ENCODE assay signal across 10 cellular contexts in genomic region chr3:11603628-11604027, GRCh38. TPM values are rescaled to one million over a fixed set of nuclear protein-coding genes. Genes with fewer than 3 reads are reported as not detected.
A peak's percentile ranks its signal among the peaks of the same experiment; 100 is the strongest.
DNase-seq lines count a peak whose midpoint lies in the region; TF ChIP-seq lines count a peak whose summit lies in the region.
"Had no signal": no experiment of that assay in that cellular context is flagged by ENCODE, and none has a peak within 500 bp of the region (broad histone marks: within the 10 kb centered on the region; RNA-seq: fewer than 3 reads in every experiment).

No MANE protein-coding gene starts in this region.

- no peaks in the 10 kb centered on the region for H3K9me3 Mint-ChIP-seq in IgD-negative memory B cell
- H3K9me3 Mint-ChIP-seq: activated CD4-positive, alpha-beta memory T cell treated with anti-CD3 and anti-CD28 coated beads for 36 hours had no signal

- H3K9me3 ChIP-seq in subcutaneous abdominal adipose tissue (ENCODE audit: control insufficient read depth in 5 of 5, low read length in 5 of 5) (no peaks in the 10 kb centered on the region), MM.1S (replicated peaks; ENCODE audit: insufficient read depth, low read length) (no peaks in the 10 kb centered on the region)

- peaks cover 6% of the 10 kb centered on the region for H3K36me3 Mint-ChIP-seq in IgD-negative memory B cell

- in situ Hi-C loops in brain microvascular endothelial cell (cut with HindIII; ENCODE audit: low pct_ligation_motif_present, low sequenced_read_pairs), result no loop called here

- no peak overlapping the region for H3K4me2 ChIP-seq in MM.1S (ENCODE audit: low read depth, low read length)

- H3K4me3 Mint-ChIP-seq in IgD-negative memory B cell, result peak overlapping the region in 3 of 4 donors; percentile 51 to 94 (median 69)
- H3K4me3 Mint-ChIP-seq: activated CD4-positive, alpha-beta memory T cell treated with anti-CD3 and anti-CD28 coated beads for 36 hours had no signal

- peaks cover 19 to 62% (median 46%) of the 10 kb centered on the region in 3 donors for H3K4me1 Mint-ChIP-seq in IgD-negative memory B cell

- TF ChIP-seq CTCF in brain microvascular endothelial cell (IDR thresholded peaks at IDR 0.05; ENCODE audit: low read depth, low read length, missing control alignments) (no peak), MM.1S (IDR thresholded peaks at IDR 0.05; ENCODE audit: low read length) (no peak)

- peaks cover 16% of the 10 kb centered on the region for H3K36me3 ChIP-seq in brain microvascular endothelial cell (replicated peaks)
- peaks cover 0 to 13% (median 0%) of the 10 kb centered on the region in 5 donors for H3K36me3 ChIP-seq in subcutaneous abdominal adipose tissue (ENCODE audit: control insufficient read depth in 5 of 5, insufficient read depth in 5 of 5, low read length in 5 of 5)
- H3K36me3 ChIP-seq in MM.1S (replicated peaks; ENCODE audit: insufficient read depth, low read length), result no peaks in the 10 kb centered on the region; the same call in 1 of the 2 replicates

- peaks cover 19 to 59% (median 38%) of the 10 kb centered on the region in 5 donors for H3K4me1 ChIP-seq in subcutaneous abdominal adipose tissue (ENCODE audit: control insufficient read depth in 5 of 5, insufficient read depth in 5 of 5, low read length in 5 of 5)
- no peaks in the 10 kb centered on the region for H3K4me1 ChIP-seq in MM.1S (ENCODE audit: low read length)

- no peaks in the 10 kb centered on the region for H4K20me1 ChIP-seq in MM.1S (ENCODE audit: insufficient read depth, low read length)

- peak; percentile 97 for DNase-seq in brain microvascular endothelial cell
- peak; percentile 72 for DNase-seq in left kidney (ENCODE audit: low read depth, low spot score)
- DNase-seq in iPS-NIHi7 (ENCODE audit: extremely low spot score), result no peak
- DNase-seq in SW480 (ENCODE audit: low spot score), result no peak
- no peak for DNase-seq in MM.1S
- DNase-seq in putamen (ENCODE audit: low spot score), result no peak
- DNase-seq: activated CD4-positive, alpha-beta memory T cell treated with anti-CD3 and anti-CD28 coated beads for 36 hours; stimulated activated CD4-positive, alpha-beta T cell treated with anti-CD3 and anti-CD28 coated beads, Interleukin-1b, Interleukin-23, amount 100 ng/mL, for 48 hours had no signal

- H3K27me3 Mint-ChIP-seq in IgD-negative memory B cell, result no peaks in the 10 kb centered on the region
- H3K27me3 Mint-ChIP-seq: activated CD4-positive, alpha-beta memory T cell treated with anti-CD3 and anti-CD28 coated beads for 36 hours had no signal

- H3K27me3 ChIP-seq in brain microvascular endothelial cell (replicated peaks) (no peaks in the 10 kb centered on the region), subcutaneous abdominal adipose tissue (ENCODE audit: control insufficient read depth in 5 of 5, insufficient read depth in 4 of 5, low read length in 5 of 5) (no peaks in the 10 kb centered on the region), MM.1S (replicated peaks; ENCODE audit: insufficient read depth, low read length) (no peaks in the 10 kb centered on the region)

- H3F3A ChIP-seq in MM.1S (ENCODE audit: insufficient read depth, low read length), result no peaks in the 10 kb centered on the region

- H3K9ac ChIP-seq in subcutaneous abdominal adipose tissue (ENCODE audit: low read length in 5 of 5), result peak overlapping the region in 1 of 5 donors; percentile 4
- H3K9ac ChIP-seq in MM.1S (ENCODE audit: low read length), result no peak overlapping the region

- peak overlapping the region; percentile 98 for H3K27ac ChIP-seq in brain microvascular endothelial cell
- peak overlapping the region; percentile 97 for H3K27ac ChIP-seq in subcutaneous abdominal adipose tissue (ENCODE audit: low read depth, low read length)
- H3K27ac ChIP-seq in MM.1S (ENCODE audit: low read length), result no peak overlapping the region

- H3K27ac Mint-ChIP-seq in IgD-negative memory B cell, result peak overlapping the region in 2 of 3 donors; percentile 73 to 94
- H3K27ac Mint-ChIP-seq: activated CD4-positive, alpha-beta memory T cell treated with anti-CD3 and anti-CD28 coated beads for 36 hours had no signal

- H2AFZ ChIP-seq in MM.1S (ENCODE audit: low read length), result no peak overlapping the region

- H3K79me2 ChIP-seq in MM.1S (ENCODE audit: low read length), result peaks cover 23% of the 10 kb centered on the region

- H3K4me3 ChIP-seq in brain microvascular endothelial cell (ENCODE audit: low read depth, low read length) (no peak overlapping the region), subcutaneous abdominal adipose tissue (ENCODE audit: low read depth in 1 of 5, low read length in 5 of 5) (no peak overlapping the region), MM.1S (ENCODE audit: low read length) (no peak overlapping the region)

- no peaks in the 10 kb centered on the region for H3K9me2 ChIP-seq in MM.1S (replicated peaks; ENCODE audit: insufficient read depth, low read length)

RNA-seq across cellular contexts. Expression of gene VGLL4, which starts 40.1 kb away (rescaled TPM):
- polyA plus RNA-seq in IgD-negative memory B cell, result 28.6 TPM

Comparison
In these comparisons a context has a peak if more than half of its experiments do, and no peak if none do; other contexts are left out.
1. DNase-seq: peak in brain microvascular endothelial cell (single experiment) and left kidney (single experiment); none in iPS-NIHi7 (single experiment), SW480 (single experiment), MM.1S (single experiment) and putamen (single experiment).